8 cellular contexts compared by ENCODE assay signal in the genomic region with DNA sequence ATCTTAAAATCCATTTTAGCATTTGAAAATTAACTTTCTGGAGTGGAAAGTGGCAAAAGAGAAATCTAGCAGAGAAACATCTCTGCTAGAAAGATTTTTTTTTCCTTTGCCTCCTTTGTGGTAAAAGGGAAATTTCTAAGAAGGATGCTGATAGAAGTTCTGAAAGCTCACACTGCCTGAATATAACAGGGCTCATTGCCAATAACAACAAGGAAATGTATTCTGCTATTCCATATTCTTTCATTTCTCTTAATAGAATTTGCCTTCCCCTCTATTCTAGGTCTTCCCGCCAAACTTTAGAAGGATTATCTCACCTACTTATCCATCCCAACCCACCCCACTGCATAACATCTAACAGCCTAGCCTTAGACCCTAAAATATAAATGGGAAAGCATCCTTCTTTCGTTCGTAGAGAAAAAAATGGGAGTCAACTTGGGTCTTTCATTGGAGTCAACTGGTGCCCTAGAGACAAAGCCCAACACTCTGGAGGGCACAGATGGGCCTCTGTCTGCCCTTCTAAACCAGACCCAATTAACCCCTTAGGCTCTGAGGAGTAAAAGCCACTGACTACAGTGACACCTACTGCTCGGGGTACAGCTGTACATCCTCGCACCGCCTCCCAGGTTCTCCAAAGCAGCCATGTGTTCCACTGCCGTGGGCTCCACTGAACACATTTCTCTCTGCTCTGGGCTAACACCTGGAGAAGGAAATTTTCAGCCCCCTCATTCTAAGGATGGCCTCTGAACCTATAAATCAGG.
A peak's percentile ranks its signal among the peaks of the same experiment; 100 is the strongest.
DNase-seq lines count a peak whose midpoint lies in the region; ATAC-seq and TF ChIP-seq lines count a peak whose summit lies in the region.

No MANE protein-coding gene starts in this region.

- no peaks in the 10 kb centered on the region for H3K36me3 ChIP-seq in muscle layer of duodenum (ENCODE audit: control insufficient read depth in 1 of 2, insufficient read depth in 2 of 2, low read length in 2 of 2)

- no peaks in the 10 kb centered on the region for H3K36me3 Mint-ChIP-seq in CD14-positive monocyte

- H3K4me3 Mint-ChIP-seq in CD14-positive monocyte: peak overlapping the region in 1 of 2 donors; percentile 81

- TF ChIP-seq CTCF in cardiac fibroblast (IDR thresholded peaks at IDR 0.05; ENCODE audit: low read depth, low read length): peak; percentile 52
- no peak for TF ChIP-seq CTCF in CD14-positive monocyte (IDR thresholded peaks at IDR 0.05)

- DNase-seq in Ammon's horn (ENCODE audit: low spot score) (peak; percentile 35), NCI-H526 (lab: John Stamatoyannopoulos, UW) (peak; percentile 35 to 71), cardiac fibroblast (ENCODE audit: low read depth in 2 of 2) (peak; percentile 57 to 58), ACHN (no peak), CD14-positive monocyte (ENCODE audit: low spot score) (no peak), NCI-H2107 treated with DMSO at 0.1 percent for 48 hours (lab: John Stamatoyannopoulos, UW; ENCODE audit: unreplicated experiment) (no peak)

- H3K9me3 ChIP-seq in muscle layer of duodenum (ENCODE audit: control insufficient read depth in 1 of 2, low read length in 2 of 2): no peaks in the 10 kb centered on the region

- in situ Hi-C loops in ACHN (cut with HindIII; ENCODE audit: low pct_ligation_motif_present, low pct_unique_long_range_greater_than_20kb, low sequenced_read_pairs): no loop called here

- no peaks in the 10 kb centered on the region for H3K27me3 ChIP-seq in muscle layer of duodenum (ENCODE audit: low read depth, low read length)

- H3K4me1 ChIP-seq in muscle layer of duodenum (ENCODE audit: control insufficient read depth in 1 of 2, insufficient read depth in 2 of 2, low read length in 2 of 2): peaks cover 5 to 7% of the 10 kb centered on the region in 2 donors

- intact Hi-C loops in CD14-positive monocyte (cut with micrococcal nuclease): loop anchor here (5.0 kb wide), 2 partner anchors 42 to 102 kb away; a partner anchor contains a TSS

- peak overlapping the region in 1 of 7 donors; percentile 61 for H3K27ac Mint-ChIP-seq in CD14-positive monocyte

- H3K27me3 Mint-ChIP-seq in CD14-positive monocyte (ENCODE audit: low read depth in 3 of 3): no peaks in the 10 kb centered on the region

- H3K4me3 ChIP-seq in cardiac fibroblast (replicated peaks in 1 of 2; ENCODE audit: low read depth in 2 of 2, low read length in 2 of 2) (peak overlapping the region in 1 of 2 donors; percentile 44), muscle layer of duodenum (ENCODE audit: low read depth in 1 of 2, low read length in 2 of 2) (peak overlapping the region in 1 of 2 donors; percentile 73)

- peak; percentile 49 for ATAC-seq in GM18519 (IDR thresholded peaks at IDR 0.05; ENCODE audit: low FRiP score, unreplicated experiment)

- peak overlapping the region; percentile 67 for H3K27ac ChIP-seq in muscle layer of duodenum (ENCODE audit: low read length)

- no peaks in the 10 kb centered on the region for H3K9me3 Mint-ChIP-seq in CD14-positive monocyte

- peaks cover 74% of the 10 kb centered on the region for H3K4me1 Mint-ChIP-seq in CD14-positive monocyte

Comparison
In these comparisons a context has a peak if more than half of its experiments do, and no peak if none do; other contexts are left out.
1. DNase-seq: peak in Ammon's horn (single experiment), NCI-H526 (2 of 2) and cardiac fibroblast (2 of 2); none in ACHN (single experiment), CD14-positive monocyte (single experiment) and NCI-H2107 treated with DMSO at 0.1 percent for 48 hours (single experiment).